ENCODE assay signal across 9 cellular contexts in genomic region chr20:32971703-32972161, GRCh38. TPM values are rescaled to one million over a fixed set of nuclear protein-coding genes. Genes with fewer than 3 reads are reported as not detected.
DNase-seq lines count a peak whose midpoint lies in the region; ATAC-seq and TF ChIP-seq lines count a peak whose summit lies in the region.
"Had no signal": no experiment of that assay in that cellular context is flagged by ENCODE, and none has a peak within 500 bp of the region (broad histone marks: within the 10 kb centered on the region; RNA-seq: fewer than 3 reads in every experiment).

No MANE protein-coding gene starts in this region.

- POLR2A ChIA-PET in activated CD8-positive, alpha-beta T cell treated with anti-CD3 and anti-CD28 coated beads for 36 hours (lab: Charles Lee) = interaction anchor here (1.1 to 3.0 kb wide), 6 partner anchors 10 to 26 kb away, joined by 3 to 10 read pairs (median 4); no protein-coding TSS in a partner anchor
- POLR2A ChIA-PET in activated CD4-positive, alpha-beta memory T cell treated with anti-CD3 and anti-CD28 coated beads for 36 hours (lab: Charles Lee) = interaction anchor here (1.2 to 1.9 kb wide), 2 partner anchors 15 to 26 kb away, joined by 3 to 5 read pairs; no protein-coding TSS in a partner anchor

- peaks cover 16% of the 10 kb centered on the region for H3K36me3 Mint-ChIP-seq in activated CD8-positive, alpha-beta T cell treated with anti-CD3 and anti-CD28 coated beads for 36 hours (ENCODE audit: low read depth)
- H3K36me3 Mint-ChIP-seq in natural killer cell treated with Interleukin-12 subunit alpha and Interleukin-12 subunit beta and Interleukin-15 and Interleukin-18, amount 100 ng/mL, for 72 hours = no peaks in the 10 kb centered on the region
- peaks cover 7% of the 10 kb centered on the region for H3K36me3 Mint-ChIP-seq in activated CD4-positive, alpha-beta memory T cell treated with anti-CD3 and anti-CD28 coated beads for 36 hours

- TF ChIP-seq CTCF in activated CD8-positive, alpha-beta T cell treated with anti-CD3 and anti-CD28 coated beads for 36 hours (IDR thresholded peaks at IDR 0.05) = no peak

- peak; percentile 39 for DNase-seq in activated CD4-positive, alpha-beta T cell treated with anti-CD3 and anti-CD28 coated beads for 48 hours
- no peak for DNase-seq in activated CD4-positive, alpha-beta T cell treated with anti-CD3 and anti-CD28 coated beads, Interleukin-2, amount 50 U/mL, for 1 hour
- peak; percentile 49 for DNase-seq in activated CD8-positive, alpha-beta T cell treated with anti-CD3 and anti-CD28 coated beads for 36 hours
- no peak for DNase-seq in natural killer cell treated with Interleukin-12 subunit alpha and Interleukin-12 subunit beta and Interleukin-15 and Interleukin-18, amount 100 ng/mL, for 72 hours (ENCODE audit: low spot score)
- DNase-seq in stimulated activated CD4-positive, alpha-beta T cell treated with anti-CD3 and anti-CD28 coated beads, Interleukin-4, amount 100 ng/mL, for 1 hour = no peak
- no peak for DNase-seq in activated CD4-positive, alpha-beta memory T cell treated with anti-CD3 and anti-CD28 coated beads for 36 hours

- intact Hi-C loops in activated CD8-positive, alpha-beta T cell treated with anti-CD3 and anti-CD28 coated beads for 36 hours (cut with micrococcal nuclease) = no loop called here
- intact Hi-C loops in activated CD4-positive, alpha-beta memory T cell treated with anti-CD3 and anti-CD28 coated beads for 36 hours (cut with micrococcal nuclease) = loop anchor here (1.0 to 2.0 kb wide), 3 partner anchors 23 to 33 kb away; partner anchors contain the start of gene SUN5

- peaks cover 8% of the 10 kb centered on the region for H3K9me3 Mint-ChIP-seq in activated CD8-positive, alpha-beta T cell treated with anti-CD3 and anti-CD28 coated beads for 36 hours
- H3K9me3 Mint-ChIP-seq in natural killer cell treated with Interleukin-12 subunit alpha and Interleukin-12 subunit beta and Interleukin-15 and Interleukin-18, amount 100 ng/mL, for 72 hours = no peaks in the 10 kb centered on the region
- peaks cover 13% of the 10 kb centered on the region for H3K9me3 Mint-ChIP-seq in activated CD4-positive, alpha-beta memory T cell treated with anti-CD3 and anti-CD28 coated beads for 36 hours

- no peak overlapping the region for H3K4me3 Mint-ChIP-seq in activated CD8-positive, alpha-beta T cell treated with anti-CD3 and anti-CD28 coated beads for 36 hours
- no peak overlapping the region for H3K4me3 Mint-ChIP-seq in natural killer cell treated with Interleukin-12 subunit alpha and Interleukin-12 subunit beta and Interleukin-15 and Interleukin-18, amount 100 ng/mL, for 72 hours
- no peak overlapping the region for H3K4me3 Mint-ChIP-seq in activated CD4-positive, alpha-beta memory T cell treated with anti-CD3 and anti-CD28 coated beads for 36 hours

- H3K27me3 Mint-ChIP-seq in activated CD8-positive, alpha-beta T cell treated with anti-CD3 and anti-CD28 coated beads for 36 hours = no peaks in the 10 kb centered on the region
- H3K27me3 Mint-ChIP-seq in natural killer cell treated with Interleukin-12 subunit alpha and Interleukin-12 subunit beta and Interleukin-15 and Interleukin-18, amount 100 ng/mL, for 72 hours = no peaks in the 10 kb centered on the region
- H3K27me3 Mint-ChIP-seq in activated CD4-positive, alpha-beta memory T cell treated with anti-CD3 and anti-CD28 coated beads for 36 hours = no peaks in the 10 kb centered on the region

- CTCF ChIA-PET in activated CD8-positive, alpha-beta T cell treated with anti-CD3 and anti-CD28 coated beads for 36 hours (lab: Charles Lee) = interaction anchor here (0.7 to 5.4 kb wide), 4 partner anchors 13 to 33 kb away, joined by 3 to 40 read pairs (median 5); partner anchors contain the start of gene SUN5
- CTCF ChIA-PET in activated CD4-positive, alpha-beta memory T cell treated with anti-CD3 and anti-CD28 coated beads for 36 hours (lab: Charles Lee) = interaction anchor here (1.9 to 2.9 kb wide), 2 partner anchors 26 to 33 kb away, joined by 7 to 9 read pairs; partner anchors contain the start of gene SUN5

- H3K4me1 Mint-ChIP-seq in activated CD8-positive, alpha-beta T cell treated with anti-CD3 and anti-CD28 coated beads for 36 hours (ENCODE audit: low read depth) = peaks cover 78% of the 10 kb centered on the region
- peaks cover 19 to 28% of the 10 kb centered on the region in 2 donors for H3K4me1 Mint-ChIP-seq in natural killer cell treated with Interleukin-12 subunit alpha and Interleukin-12 subunit beta and Interleukin-15 and Interleukin-18, amount 100 ng/mL, for 72 hours (ENCODE audit: low read depth in 2 of 2)
- peaks cover 79% of the 10 kb centered on the region for H3K4me1 Mint-ChIP-seq in activated CD4-positive, alpha-beta memory T cell treated with anti-CD3 and anti-CD28 coated beads for 36 hours (ENCODE audit: low read depth)

- ATAC-seq in HG03103 (IDR thresholded peaks at IDR 0.05; ENCODE audit: low read depth, unreplicated experiment) (peak; percentile 8), GM21367 (IDR thresholded peaks at IDR 0.05; ENCODE audit: unreplicated experiment) (no peak)
- ATAC-seq in activated CD8-positive, alpha-beta T cell treated with anti-CD3 and anti-CD28 coated beads for 36 hours = peak; percentile 24
- peak; percentile 22 to 33 for ATAC-seq in natural killer cell treated with Interleukin-12 subunit alpha and Interleukin-12 subunit beta and Interleukin-15 and Interleukin-18, amount 100 ng/mL, for 72 hours

- no peak overlapping the region for H3K27ac Mint-ChIP-seq in activated CD8-positive, alpha-beta T cell treated with anti-CD3 and anti-CD28 coated beads for 36 hours
- no peak overlapping the region for H3K27ac Mint-ChIP-seq in natural killer cell treated with Interleukin-12 subunit alpha and Interleukin-12 subunit beta and Interleukin-15 and Interleukin-18, amount 100 ng/mL, for 72 hours
- no peak overlapping the region for H3K27ac Mint-ChIP-seq in activated CD4-positive, alpha-beta memory T cell treated with anti-CD3 and anti-CD28 coated beads for 36 hours

RNA-seq across cellular contexts. Expression of gene SUN5, which starts 32.5 kb away (rescaled TPM):
- total RNA-seq in activated CD8-positive, alpha-beta T cell treated with anti-CD3 and anti-CD28 coated beads for 36 hours = not detected
- total RNA-seq in natural killer cell treated with Interleukin-12 subunit alpha and Interleukin-12 subunit beta and Interleukin-15 and Interleukin-18, amount 100 ng/mL, for 72 hours = not detected
- total RNA-seq in activated CD4-positive, alpha-beta memory T cell treated with anti-CD3 and anti-CD28 coated beads for 36 hours = not detected
- total RNA-seq: T-helper 2 cell treated with Interferon-gamma antibody and Interleukin-4, amounts not matched to agents 100 ng/mL and 5 ng/mL, for 36 hours had no signal

RNA-seq across cellular contexts. Expression of gene BPIFB2, which starts 35.8 kb away (rescaled TPM):
- not detected for total RNA-seq in activated CD8-positive, alpha-beta T cell treated with anti-CD3 and anti-CD28 coated beads for 36 hours
- total RNA-seq in natural killer cell treated with Interleukin-12 subunit alpha and Interleukin-12 subunit beta and Interleukin-15 and Interleukin-18, amount 100 ng/mL, for 72 hours = not detected
- total RNA-seq in activated CD4-positive, alpha-beta memory T cell treated with anti-CD3 and anti-CD28 coated beads for 36 hours = not detected
- total RNA-seq: T-helper 2 cell treated with Interferon-gamma antibody and Interleukin-4, amounts not matched to agents 100 ng/mL and 5 ng/mL, for 36 hours had no signal

RNA-seq across cellular contexts. Expression of gene BPIFB6, which starts 59.7 kb away (rescaled TPM):
- total RNA-seq in activated CD8-positive, alpha-beta T cell treated with anti-CD3 and anti-CD28 coated beads for 36 hours = not detected
- not detected for total RNA-seq in natural killer cell treated with Interleukin-12 subunit alpha and Interleukin-12 subunit beta and Interleukin-15 and Interleukin-18, amount 100 ng/mL, for 72 hours
- total RNA-seq in activated CD4-positive, alpha-beta memory T cell treated with anti-CD3 and anti-CD28 coated beads for 36 hours = not detected
- total RNA-seq: T-helper 2 cell treated with Interferon-gamma antibody and Interleukin-4, amounts not matched to agents 100 ng/mL and 5 ng/mL, for 36 hours had no signal

Comparison
In these comparisons a context has a peak if more than half of its experiments do, and no peak if none do; other contexts are left out.
1. DNase-seq: peak in activated CD4-positive, alpha-beta T cell treated with anti-CD3 and anti-CD28 coated beads for 48 hours (single experiment) and activated CD8-positive, alpha-beta T cell treated with anti-CD3 and anti-CD28 coated beads for 36 hours (single experiment); none in activated CD4-positive, alpha-beta T cell treated with anti-CD3 and anti-CD28 coated beads, Interleukin-2, amount 50 U/mL, for 1 hour (single experiment), natural killer cell treated with Interleukin-12 subunit alpha and Interleukin-12 subunit beta and Interleukin-15 and Interleukin-18, amount 100 ng/mL, for 72 hours (single experiment), stimulated activated CD4-positive, alpha-beta T cell treated with anti-CD3 and anti-CD28 coated beads, Interleukin-4, amount 100 ng/mL, for 1 hour (single experiment) and activated CD4-positive, alpha-beta memory T cell treated with anti-CD3 and anti-CD28 coated beads for 36 hours (single experiment).